2 cellular contexts compared by ENCODE assay signal in genomic region chr6:34572021-34572420, GRCh38.
TF ChIP-seq lines count a peak whose summit lies in the region.

No MANE protein-coding gene starts in this region.

TF ChIP-seq in GM23338, 12 proteins besides CTCF, POLR2A, EP300 and RAD21:
- TF ChIP-seq, protein P1, sequence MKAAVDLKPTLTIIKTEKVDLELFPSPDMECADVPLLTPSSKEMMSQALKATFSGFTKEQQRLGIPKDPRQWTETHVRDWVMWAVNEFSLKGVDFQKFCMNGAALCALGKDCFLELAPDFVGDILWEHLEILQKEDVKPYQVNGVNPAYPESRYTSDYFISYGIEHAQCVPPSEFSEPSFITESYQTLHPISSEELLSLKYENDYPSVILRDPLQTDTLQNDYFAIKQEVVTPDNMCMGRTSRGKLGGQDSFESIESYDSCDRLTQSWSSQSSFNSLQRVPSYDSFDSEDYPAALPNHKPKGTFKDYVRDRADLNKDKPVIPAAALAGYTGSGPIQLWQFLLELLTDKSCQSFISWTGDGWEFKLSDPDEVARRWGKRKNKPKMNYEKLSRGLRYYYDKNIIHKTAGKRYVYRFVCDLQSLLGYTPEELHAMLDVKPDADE (IDR thresholded peaks at IDR 0.05), result no peak
- no peak for TF ChIP-seq EZH2phosphoT487 (IDR thresholded peaks at IDR 0.05; ENCODE audit: unreplicated experiment)
- no peak for TF ChIP-seq ZNF331 (CRISPR knock-in tag; IDR thresholded peaks at IDR 0.05; ENCODE audit: low read depth)
- no peak for TF ChIP-seq POLR2AphosphoS5 (IDR thresholded peaks at IDR 0.05; ENCODE audit: low read depth)
- no peak for TF ChIP-seq CREB1 (CRISPR knock-in tag; IDR thresholded peaks at IDR 0.05; ENCODE audit: low read depth)
- no peak for TF ChIP-seq ZNF462 (CRISPR knock-in tag; IDR thresholded peaks at IDR 0.05)
- no peak for TF ChIP-seq NANOG (IDR thresholded peaks at IDR 0.05; ENCODE audit: borderline replicate concordance)
- TF ChIP-seq JUNB (IDR thresholded peaks at IDR 0.05; ENCODE audit: unreplicated experiment), result no peak
- no peak for TF ChIP-seq EZH2 (IDR thresholded peaks at IDR 0.05; ENCODE audit: low read depth, unreplicated experiment)
- TF ChIP-seq, protein P2, sequence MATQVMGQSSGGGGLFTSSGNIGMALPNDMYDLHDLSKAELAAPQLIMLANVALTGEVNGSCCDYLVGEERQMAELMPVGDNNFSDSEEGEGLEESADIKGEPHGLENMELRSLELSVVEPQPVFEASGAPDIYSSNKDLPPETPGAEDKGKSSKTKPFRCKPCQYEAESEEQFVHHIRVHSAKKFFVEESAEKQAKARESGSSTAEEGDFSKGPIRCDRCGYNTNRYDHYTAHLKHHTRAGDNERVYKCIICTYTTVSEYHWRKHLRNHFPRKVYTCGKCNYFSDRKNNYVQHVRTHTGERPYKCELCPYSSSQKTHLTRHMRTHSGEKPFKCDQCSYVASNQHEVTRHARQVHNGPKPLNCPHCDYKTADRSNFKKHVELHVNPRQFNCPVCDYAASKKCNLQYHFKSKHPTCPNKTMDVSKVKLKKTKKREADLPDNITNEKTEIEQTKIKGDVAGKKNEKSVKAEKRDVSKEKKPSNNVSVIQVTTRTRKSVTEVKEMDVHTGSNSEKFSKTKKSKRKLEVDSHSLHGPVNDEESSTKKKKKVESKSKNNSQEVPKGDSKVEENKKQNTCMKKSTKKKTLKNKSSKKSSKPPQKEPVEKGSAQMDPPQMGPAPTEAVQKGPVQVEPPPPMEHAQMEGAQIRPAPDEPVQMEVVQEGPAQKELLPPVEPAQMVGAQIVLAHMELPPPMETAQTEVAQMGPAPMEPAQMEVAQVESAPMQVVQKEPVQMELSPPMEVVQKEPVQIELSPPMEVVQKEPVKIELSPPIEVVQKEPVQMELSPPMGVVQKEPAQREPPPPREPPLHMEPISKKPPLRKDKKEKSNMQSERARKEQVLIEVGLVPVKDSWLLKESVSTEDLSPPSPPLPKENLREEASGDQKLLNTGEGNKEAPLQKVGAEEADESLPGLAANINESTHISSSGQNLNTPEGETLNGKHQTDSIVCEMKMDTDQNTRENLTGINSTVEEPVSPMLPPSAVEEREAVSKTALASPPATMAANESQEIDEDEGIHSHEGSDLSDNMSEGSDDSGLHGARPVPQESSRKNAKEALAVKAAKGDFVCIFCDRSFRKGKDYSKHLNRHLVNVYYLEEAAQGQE (IDR thresholded peaks at IDR 0.05; ENCODE audit: unreplicated experiment), result no peak
- TF ChIP-seq ZNF114 (CRISPR knock-in tag; IDR thresholded peaks at IDR 0.05), result no peak
- TF ChIP-seq STAT1 (IDR thresholded peaks at IDR 0.05; ENCODE audit: unreplicated experiment), result no peak

TF ChIP-seq in GM12878, 131 proteins besides CTCF, POLR2A, EP300 and RAD21:
- TF ChIP-seq, protein P3, sequence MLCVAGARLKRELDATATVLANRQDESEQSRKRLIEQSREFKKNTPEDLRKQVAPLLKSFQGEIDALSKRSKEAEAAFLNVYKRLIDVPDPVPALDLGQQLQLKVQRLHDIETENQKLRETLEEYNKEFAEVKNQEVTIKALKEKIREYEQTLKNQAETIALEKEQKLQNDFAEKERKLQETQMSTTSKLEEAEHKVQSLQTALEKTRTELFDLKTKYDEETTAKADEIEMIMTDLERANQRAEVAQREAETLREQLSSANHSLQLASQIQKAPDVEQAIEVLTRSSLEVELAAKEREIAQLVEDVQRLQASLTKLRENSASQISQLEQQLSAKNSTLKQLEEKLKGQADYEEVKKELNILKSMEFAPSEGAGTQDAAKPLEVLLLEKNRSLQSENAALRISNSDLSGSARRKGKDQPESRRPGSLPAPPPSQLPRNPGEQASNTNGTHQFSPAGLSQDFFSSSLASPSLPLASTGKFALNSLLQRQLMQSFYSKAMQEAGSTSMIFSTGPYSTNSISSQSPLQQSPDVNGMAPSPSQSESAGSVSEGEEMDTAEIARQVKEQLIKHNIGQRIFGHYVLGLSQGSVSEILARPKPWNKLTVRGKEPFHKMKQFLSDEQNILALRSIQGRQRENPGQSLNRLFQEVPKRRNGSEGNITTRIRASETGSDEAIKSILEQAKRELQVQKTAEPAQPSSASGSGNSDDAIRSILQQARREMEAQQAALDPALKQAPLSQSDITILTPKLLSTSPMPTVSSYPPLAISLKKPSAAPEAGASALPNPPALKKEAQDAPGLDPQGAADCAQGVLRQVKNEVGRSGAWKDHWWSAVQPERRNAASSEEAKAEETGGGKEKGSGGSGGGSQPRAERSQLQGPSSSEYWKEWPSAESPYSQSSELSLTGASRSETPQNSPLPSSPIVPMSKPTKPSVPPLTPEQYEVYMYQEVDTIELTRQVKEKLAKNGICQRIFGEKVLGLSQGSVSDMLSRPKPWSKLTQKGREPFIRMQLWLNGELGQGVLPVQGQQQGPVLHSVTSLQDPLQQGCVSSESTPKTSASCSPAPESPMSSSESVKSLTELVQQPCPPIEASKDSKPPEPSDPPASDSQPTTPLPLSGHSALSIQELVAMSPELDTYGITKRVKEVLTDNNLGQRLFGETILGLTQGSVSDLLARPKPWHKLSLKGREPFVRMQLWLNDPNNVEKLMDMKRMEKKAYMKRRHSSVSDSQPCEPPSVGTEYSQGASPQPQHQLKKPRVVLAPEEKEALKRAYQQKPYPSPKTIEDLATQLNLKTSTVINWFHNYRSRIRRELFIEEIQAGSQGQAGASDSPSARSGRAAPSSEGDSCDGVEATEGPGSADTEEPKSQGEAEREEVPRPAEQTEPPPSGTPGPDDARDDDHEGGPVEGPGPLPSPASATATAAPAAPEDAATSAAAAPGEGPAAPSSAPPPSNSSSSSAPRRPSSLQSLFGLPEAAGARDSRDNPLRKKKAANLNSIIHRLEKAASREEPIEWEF (IDR thresholded peaks at IDR 0.05; ENCODE audit: insufficient replicate concordance, low read depth, low read length), result no peak
- TF ChIP-seq, protein P4, sequence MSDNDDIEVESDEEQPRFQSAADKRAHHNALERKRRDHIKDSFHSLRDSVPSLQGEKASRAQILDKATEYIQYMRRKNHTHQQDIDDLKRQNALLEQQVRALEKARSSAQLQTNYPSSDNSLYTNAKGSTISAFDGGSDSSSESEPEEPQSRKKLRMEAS (IDR thresholded peaks at IDR 0.05; ENCODE audit: low read depth, low read length), result no peak
- TF ChIP-seq, protein P5, sequence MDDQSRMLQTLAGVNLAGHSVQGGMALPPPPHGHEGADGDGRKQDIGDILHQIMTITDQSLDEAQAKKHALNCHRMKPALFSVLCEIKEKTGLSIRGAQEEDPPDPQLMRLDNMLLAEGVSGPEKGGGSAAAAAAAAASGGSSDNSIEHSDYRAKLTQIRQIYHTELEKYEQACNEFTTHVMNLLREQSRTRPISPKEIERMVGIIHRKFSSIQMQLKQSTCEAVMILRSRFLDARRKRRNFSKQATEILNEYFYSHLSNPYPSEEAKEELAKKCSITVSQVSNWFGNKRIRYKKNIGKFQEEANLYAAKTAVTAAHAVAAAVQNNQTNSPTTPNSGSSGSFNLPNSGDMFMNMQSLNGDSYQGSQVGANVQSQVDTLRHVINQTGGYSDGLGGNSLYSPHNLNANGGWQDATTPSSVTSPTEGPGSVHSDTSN (IDR thresholded peaks at IDR 0.05; ENCODE audit: insufficient replicate concordance, low read depth, low read length), result no peak
- TF ChIP-seq, protein P6, sequence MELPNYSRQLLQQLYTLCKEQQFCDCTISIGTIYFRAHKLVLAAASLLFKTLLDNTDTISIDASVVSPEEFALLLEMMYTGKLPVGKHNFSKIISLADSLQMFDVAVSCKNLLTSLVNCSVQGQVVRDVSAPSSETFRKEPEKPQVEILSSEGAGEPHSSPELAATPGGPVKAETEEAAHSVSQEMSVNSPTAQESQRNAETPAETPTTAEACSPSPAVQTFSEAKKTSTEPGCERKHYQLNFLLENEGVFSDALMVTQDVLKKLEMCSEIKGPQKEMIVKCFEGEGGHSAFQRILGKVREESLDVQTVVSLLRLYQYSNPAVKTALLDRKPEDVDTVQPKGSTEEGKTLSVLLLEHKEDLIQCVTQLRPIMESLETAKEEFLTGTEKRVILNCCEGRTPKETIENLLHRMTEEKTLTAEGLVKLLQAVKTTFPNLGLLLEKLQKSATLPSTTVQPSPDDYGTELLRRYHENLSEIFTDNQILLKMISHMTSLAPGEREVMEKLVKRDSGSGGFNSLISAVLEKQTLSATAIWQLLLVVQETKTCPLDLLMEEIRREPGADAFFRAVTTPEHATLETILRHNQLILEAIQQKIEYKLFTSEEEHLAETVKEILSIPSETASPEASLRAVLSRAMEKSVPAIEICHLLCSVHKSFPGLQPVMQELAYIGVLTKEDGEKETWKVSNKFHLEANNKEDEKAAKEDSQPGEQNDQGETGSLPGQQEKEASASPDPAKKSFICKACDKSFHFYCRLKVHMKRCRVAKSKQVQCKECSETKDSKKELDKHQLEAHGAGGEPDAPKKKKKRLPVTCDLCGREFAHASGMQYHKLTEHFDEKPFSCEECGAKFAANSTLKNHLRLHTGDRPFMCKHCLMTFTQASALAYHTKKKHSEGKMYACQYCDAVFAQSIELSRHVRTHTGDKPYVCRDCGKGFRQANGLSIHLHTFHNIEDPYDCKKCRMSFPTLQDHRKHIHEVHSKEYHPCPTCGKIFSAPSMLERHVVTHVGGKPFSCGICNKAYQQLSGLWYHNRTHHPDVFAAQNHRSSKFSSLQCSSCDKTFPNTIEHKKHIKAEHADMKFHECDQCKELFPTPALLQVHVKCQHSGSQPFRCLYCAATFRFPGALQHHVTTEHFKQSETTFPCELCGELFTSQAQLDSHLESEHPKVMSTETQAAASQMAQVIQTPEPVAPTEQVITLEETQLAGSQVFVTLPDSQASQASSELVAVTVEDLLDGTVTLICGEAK (IDR thresholded peaks at IDR 0.05; ENCODE audit: borderline replicate concordance), result no peak
- TF ChIP-seq CHD4 (IDR thresholded peaks at IDR 0.05) (no peak), ZSCAN29 (IDR thresholded peaks at IDR 0.05) (no peak), ZNF274 (IDR thresholded peaks at IDR 0.05; ENCODE audit: insufficient read depth, insufficient read length) (no peak), RUNX3 (IDR thresholded peaks at IDR 0.05; ENCODE audit: low read length) (no peak), CBX5 (IDR thresholded peaks at IDR 0.05; ENCODE audit: low read depth) (no peak), E2F8 (IDR thresholded peaks at IDR 0.05; ENCODE audit: low read depth, partially characterized antibody) (no peak), ETV6 (conservative IDR thresholded peaks at IDR 0.05 in 1 of 2, IDR thresholded peaks at IDR 0.05 in 1 of 2; ENCODE audit: borderline replicate concordance in 1 of 2, low read depth in 1 of 2) (no peak)
